Comparison of ENCODE assay signal across 8 cellular contexts in the genomic region with DNA sequence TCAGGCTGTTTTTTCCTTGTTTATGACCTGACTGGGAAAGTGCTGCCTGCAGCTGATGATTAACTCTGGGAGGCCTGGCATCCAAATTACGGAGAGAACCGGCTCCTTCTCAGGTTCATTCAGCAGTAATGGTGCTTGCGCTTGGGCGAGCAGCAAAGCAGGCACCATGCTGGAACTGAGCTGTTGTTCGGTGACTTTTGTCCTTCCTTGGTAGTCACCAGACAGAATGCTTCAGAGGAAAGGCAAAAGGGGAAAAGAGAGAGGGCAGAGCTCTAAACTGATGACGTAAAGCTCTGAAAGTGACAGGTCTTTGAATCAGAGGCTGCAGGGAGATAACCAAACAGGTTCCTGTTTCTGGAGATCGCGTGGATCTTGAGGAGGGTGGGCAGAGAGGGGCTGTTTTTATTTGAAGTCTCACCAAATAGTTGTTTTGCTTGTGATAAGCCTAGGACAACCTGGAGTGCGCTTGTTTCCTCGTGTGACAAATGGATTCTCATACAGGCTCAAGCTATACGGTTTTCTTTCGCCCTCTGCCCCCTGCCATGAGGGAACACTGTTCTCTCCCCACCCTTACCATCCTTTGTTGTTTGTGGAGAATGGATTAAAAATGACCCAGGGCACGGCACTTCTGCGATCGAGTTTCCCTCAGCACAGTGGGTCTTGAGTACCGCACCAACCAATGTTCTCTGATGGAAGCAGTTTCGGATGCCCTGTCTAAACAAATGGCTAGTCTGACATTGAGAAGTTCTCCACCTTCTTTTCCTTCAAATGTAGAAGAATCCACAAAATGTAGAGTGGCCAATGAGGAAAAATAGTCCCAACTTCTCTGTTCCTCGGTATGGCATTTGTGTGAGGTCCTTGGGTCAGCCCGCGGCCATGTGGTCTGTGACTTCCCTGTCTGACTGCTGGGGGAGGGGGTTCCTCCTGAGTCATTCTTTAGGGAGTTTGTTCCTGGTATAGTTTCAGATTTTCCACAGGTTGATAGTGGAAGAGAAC. TPM values are rescaled to one million over a fixed set of nuclear protein-coding genes. Genes with fewer than 3 reads are reported as not detected.
DNase-seq lines count a peak whose midpoint lies in the region; ATAC-seq and TF ChIP-seq lines count a peak whose summit lies in the region.

No MANE protein-coding gene starts in this region.

- POLR2A ChIA-PET in GM10248 (lab: Yijun Ruan, JAX) = interaction anchor here (0.6 to 3.0 kb wide), 6 partner anchors 9 to 561 kb away, joined by 3 to 20 read pairs (median 6); no protein-coding TSS in a partner anchor

- no peaks in the 10 kb centered on the region for H3K27me3 Mint-ChIP-seq in mesothelial cell of epicardium (ENCODE audit: low read depth)

- DNase-seq in GM10248 (ENCODE audit: extremely low spot score) = peak; percentile 65
- DNase-seq in Kasumi-1 (lab: John Stamatoyannopoulos, UW) = peak; percentile 25 to 29
- peak; percentile 42 for DNase-seq in astrocyte of the spinal cord (ENCODE audit: low read depth, low spot score)
- DNase-seq in mesothelial cell of epicardium (ENCODE audit: low spot score in 2 of 2, unreplicated experiment in 2 of 2) = no peak
- DNase-seq in uterus = no peak
- no peak for DNase-seq in NCI-H1930 (lab: John Stamatoyannopoulos, UW)
- no peak for DNase-seq in H7

- H3K36me3 ChIP-seq in uterus = no peaks in the 10 kb centered on the region
- H3K36me3 ChIP-seq in H7 (replicated peaks; ENCODE audit: control insufficient read depth, insufficient read depth, low read length) = no peaks in the 10 kb centered on the region

- no peaks in the 10 kb centered on the region for H3K27me3 ChIP-seq in uterus
- no peaks in the 10 kb centered on the region for H3K27me3 ChIP-seq in H7 (ENCODE audit: control insufficient read depth, insufficient read depth, low read length)

- CTCF ChIA-PET in GM10248 (lab: Yijun Ruan, JAX) = interaction anchor here (0.8 to 4.2 kb wide), 6 partner anchors 9 to 24 kb away, joined by 3 to 31 read pairs (median 7); no protein-coding TSS in a partner anchor

- intact Hi-C loops in uterus (cut with DNase I; ENCODE audit: low total_unique reads) = no loop called here

- TF ChIP-seq POLR2A in uterus (IDR thresholded peaks at IDR 0.05) = no peak

- H3K9me3 Mint-ChIP-seq in mesothelial cell of epicardium = peaks cover 3% of the 10 kb centered on the region

- TF ChIP-seq CTCF in GM10248 (IDR thresholded peaks at IDR 0.05; ENCODE audit: control extremely low read depth, extremely low read depth, low read depth, missing control alignments) (no peak), astrocyte of the spinal cord (IDR thresholded peaks at IDR 0.05; ENCODE audit: low read depth, low read length) (no peak), mesothelial cell of epicardium (IDR thresholded peaks at IDR 0.05; ENCODE audit: unreplicated experiment) (no peak), uterus (IDR thresholded peaks at IDR 0.05) (no peak)

- H3K4me3 Mint-ChIP-seq in mesothelial cell of epicardium = peak overlapping the region; percentile 2

- in situ Hi-C loops in astrocyte of the spinal cord (cut with HindIII; ENCODE audit: low sequenced_read_pairs) = no loop called here

- peak overlapping the region; percentile 7 for H3K27ac Mint-ChIP-seq in mesothelial cell of epicardium

- H3K4me3 ChIP-seq in astrocyte of the spinal cord (ENCODE audit: low read depth, low read length) (peak overlapping the region; percentile 20), uterus (no peak overlapping the region), H7 (ENCODE audit: insufficient read depth, low read depth, low read length) (no peak overlapping the region)

- H3K9me3 ChIP-seq in uterus = no peaks in the 10 kb centered on the region

- H3K27ac ChIP-seq in uterus = peak overlapping the region; percentile 85 to 90

- peaks cover 20% of the 10 kb centered on the region for H3K4me1 Mint-ChIP-seq in mesothelial cell of epicardium

- H3K36me3 Mint-ChIP-seq in mesothelial cell of epicardium = no peaks in the 10 kb centered on the region

- ATAC-seq in GM21423 (IDR thresholded peaks at IDR 0.05; ENCODE audit: unreplicated experiment) = peak; percentile 29

- H3K4me1 ChIP-seq in uterus = no peaks in the 10 kb centered on the region

RNA-seq across cellular contexts. Expression of gene RASGRP3, which starts 1.3 kb away (rescaled TPM):
- total RNA-seq in mesothelial cell of epicardium (0.58 to 0.75 TPM (median 0.66 TPM) in 3 replicates), uterus (10 to 100 TPM in 2 of 4 donors, 1 to 10 TPM in 2; 2.6 to 42.7 (median 8.6) TPM)
- total RNA-seq in H7 (2014; rRNA removed; shearing (Covaris generic)) = 0.03 TPM in 1 of 2 replicates, not detected in the other

Comparison
In these comparisons a context has a peak if more than half of its experiments do, and no peak if none do; other contexts are left out.
1. DNase-seq: peak in GM10248 (single experiment), Kasumi-1 (2 of 2) and astrocyte of the spinal cord (single experiment); none in mesothelial cell of epicardium (0 of 2), uterus (0 of 2), NCI-H1930 (0 of 2) and H7 (single experiment).